ENCODE assay signal across 9 cellular contexts in the genomic region with DNA sequence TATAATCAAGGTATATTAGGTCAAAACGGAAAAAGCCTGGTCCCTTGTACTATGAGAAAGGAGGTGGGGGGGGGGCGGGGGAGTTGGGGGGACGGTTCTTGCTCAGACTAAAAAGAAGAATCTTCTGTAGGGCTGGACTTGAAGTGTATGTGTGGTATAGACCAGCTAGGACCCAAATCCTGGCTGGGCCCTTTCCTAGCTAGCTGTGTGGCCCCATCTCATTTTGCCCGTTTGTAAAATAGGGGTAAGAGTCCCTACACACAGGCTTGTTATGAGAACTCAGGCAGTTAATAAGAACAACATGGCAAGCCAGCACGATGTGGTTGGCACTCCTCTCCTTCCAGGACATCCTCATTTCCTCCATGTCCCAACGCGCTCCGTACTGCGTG. TPM values are rescaled to one million over a fixed set of nuclear protein-coding genes. Genes with fewer than 3 reads are reported as not detected.
DNase-seq lines count a peak whose midpoint lies in the region; ATAC-seq and TF ChIP-seq lines count a peak whose summit lies in the region.
"Had no signal": no experiment of that assay in that cellular context is flagged by ENCODE, and none has a peak within 500 bp of the region (broad histone marks: within the 10 kb centered on the region; RNA-seq: fewer than 3 reads in every experiment).

No MANE protein-coding gene starts in this region.

- TF ChIP-seq CTCF in Caco-2 (IDR thresholded peaks at IDR 0.05; ENCODE audit: insufficient read depth in 1 of 2, low read depth in 1 of 2, low read length in 1 of 2, severe bottlenecking in 1 of 2, unreplicated experiment in 1 of 2): no peak
- no peak for TF ChIP-seq CTCF in PC-3 (conservative IDR thresholded peaks at IDR 0.05; ENCODE audit: low read depth, low read length)
- no peak for TF ChIP-seq CTCF in epithelial cell of proximal tubule (conservative IDR thresholded peaks at IDR 0.05; ENCODE audit: low read depth, low read length)
- no peak for TF ChIP-seq CTCF in osteoblast (IDR thresholded peaks at IDR 0.05; ENCODE audit: extremely low read depth, low read depth, low read length)

- no peak for DNase-seq in Caco-2
- DNase-seq in PC-3: no peak
- no peak for DNase-seq in epithelial cell of proximal tubule (ENCODE audit: low read depth)
- DNase-seq in osteoblast (ENCODE audit: insufficient read length, low spot score, missing footprints): no peak
- no peak for DNase-seq in RKO (ENCODE audit: low spot score)
- DNase-seq in NAMALWA (ENCODE audit: low spot score): no peak
- no peak for DNase-seq in NCI-H2196 (lab: John Stamatoyannopoulos, UW; ENCODE audit: unreplicated experiment)
- DNase-seq in stimulated activated CD4-positive, alpha-beta T cell treated with anti-CD3 and anti-CD28 coated beads, Interleukin-12 subunit alpha, Interleukin-12 subunit beta, amount 100 ng/mL, for 4 hours: no peak
- DNase-seq: natural killer cell had no signal

- peaks cover 4% of the 10 kb centered on the region; the same call in 1 of the 2 replicates for H3K4me1 ChIP-seq in Caco-2
- peaks cover 25% of the 10 kb centered on the region for H3K4me1 ChIP-seq in PC-3 (ENCODE audit: insufficient read depth, low read length)
- peaks cover 57% of the 10 kb centered on the region for H3K4me1 ChIP-seq in osteoblast (ENCODE audit: insufficient read depth, low read length)

- H3K36me3 ChIP-seq in Caco-2 (ENCODE audit: control insufficient read depth, insufficient read depth, low read length) (no peaks in the 10 kb centered on the region), PC-3 (ENCODE audit: low read depth, low read length) (no peaks in the 10 kb centered on the region), osteoblast (ENCODE audit: insufficient read depth, low read length) (peaks cover 17% of the 10 kb centered on the region)

- H3K36me3 Mint-ChIP-seq in Caco-2 (ENCODE audit: insufficient read depth, unreplicated experiment): no peaks in the 10 kb centered on the region
- H3K36me3 Mint-ChIP-seq: natural killer cell had no signal

- peaks cover 55% of the 10 kb centered on the region for H3K79me2 ChIP-seq in PC-3 (ENCODE audit: low read length)
- peaks cover 61% of the 10 kb centered on the region for H3K79me2 ChIP-seq in osteoblast (ENCODE audit: insufficient read depth, low read length)

- H3K27ac ChIP-seq in PC-3 (ENCODE audit: low read length) (no peak overlapping the region), osteoblast (ENCODE audit: low read depth, low read length) (peak overlapping the region; percentile 92)

- peaks cover 18% of the 10 kb centered on the region for H3K27me3 Mint-ChIP-seq in Caco-2 (ENCODE audit: insufficient read depth, unreplicated experiment)

- H3K4me1 Mint-ChIP-seq in Caco-2 (ENCODE audit: low read depth, unreplicated experiment): peaks cover 16% of the 10 kb centered on the region

- H3K27me3 ChIP-seq in Caco-2 (replicated peaks; ENCODE audit: control insufficient read depth, insufficient read depth, low read length): peaks cover 2% of the 10 kb centered on the region
- no peaks in the 10 kb centered on the region for H3K27me3 ChIP-seq in PC-3 (ENCODE audit: low read length)
- no peaks in the 10 kb centered on the region for H3K27me3 ChIP-seq in osteoblast (ENCODE audit: insufficient read depth, low read length)

- H3K9me3 ChIP-seq in Caco-2: no peaks in the 10 kb centered on the region
- no peaks in the 10 kb centered on the region for H3K9me3 ChIP-seq in PC-3 (ENCODE audit: low read length)
- no peaks in the 10 kb centered on the region for H3K9me3 ChIP-seq in osteoblast (ENCODE audit: low read depth, low read length)

- peak overlapping the region; percentile 96 for H3K4me2 ChIP-seq in PC-3 (ENCODE audit: low read length)
- H3K4me2 ChIP-seq in osteoblast (ENCODE audit: insufficient read depth, low read length): peak overlapping the region; percentile 98

- H4K20me1 ChIP-seq in PC-3 (ENCODE audit: low read length) (no peaks in the 10 kb centered on the region), osteoblast (ENCODE audit: insufficient read depth, low read length) (peaks cover 45% of the 10 kb centered on the region)

- ATAC-seq in PC-3: peak; percentile 12
- ATAC-seq: natural killer cell had no signal

- H3K4me3 Mint-ChIP-seq in Caco-2 (ENCODE audit: unreplicated experiment): peak overlapping the region; percentile 80
- H3K4me3 Mint-ChIP-seq: natural killer cell had no signal

- H3K4me3 ChIP-seq in Caco-2 (ENCODE audit: low read depth, low read length): peak overlapping the region; percentile 45
- peak overlapping the region; percentile 86 for H3K4me3 ChIP-seq in PC-3 (ENCODE audit: low read length)
- peak overlapping the region; percentile 76 for H3K4me3 ChIP-seq in epithelial cell of proximal tubule (ENCODE audit: low read depth, low read length)
- peak overlapping the region; percentile 91 for H3K4me3 ChIP-seq in osteoblast (ENCODE audit: insufficient read depth, low read length)

- no peaks in the 10 kb centered on the region for H3K9me2 ChIP-seq in PC-3 (replicated peaks; ENCODE audit: low read length)

- H3K27ac Mint-ChIP-seq in Caco-2 (ENCODE audit: unreplicated experiment): no peak overlapping the region
- H3K27ac Mint-ChIP-seq: natural killer cell had no signal

- intact Hi-C loops in Caco-2 (cut with micrococcal nuclease; ENCODE audit: unreplicated experiment) (loop anchor here (5.0 kb wide), 1 partner anchor 97 kb away; no protein-coding TSS in a partner anchor), PC-3 (cut with micrococcal nuclease) (loop anchor here (2.0 kb wide), 2 partner anchors 37 to 97 kb away; no protein-coding TSS in a partner anchor)

- BruUV-seq in Caco-2 (replicated peaks; lab: Mats Ljungman, UMichigan) (no TSS peak), PC-3 (replicated peaks; lab: Mats Ljungman, UMichigan) (no TSS peak)

- CTCF ChIA-PET in Caco-2 (lab: Charles Lee): no interaction called here
- CTCF ChIA-PET in PC-3 (lab: Charles Lee): interaction anchor here (1.7 to 1.9 kb wide), 2 partner anchors 68 to 93 kb away, joined by 4 to 9 read pairs; no protein-coding TSS in a partner anchor

- peak overlapping the region; percentile 90 for H2AFZ ChIP-seq in PC-3 (ENCODE audit: low read length)
- H2AFZ ChIP-seq in osteoblast (ENCODE audit: low read length): peak overlapping the region; percentile 63

- POLR2A ChIA-PET in Caco-2 (lab: Charles Lee): no interaction called here
- POLR2A ChIA-PET in PC-3 (lab: Charles Lee; ENCODE audit: unreplicated experiment): interaction anchor here (0.6 to 1.6 kb wide), 2 partner anchors 33 to 46 kb away, joined by 3 to 6 read pairs; no protein-coding TSS in a partner anchor

- H3K9me3 Mint-ChIP-seq in Caco-2 (ENCODE audit: unreplicated experiment): no peaks in the 10 kb centered on the region
- H3K9me3 Mint-ChIP-seq: natural killer cell had no signal

- H3K9ac ChIP-seq in PC-3 (ENCODE audit: low read length): peak overlapping the region; percentile 79

- no peaks in the 10 kb centered on the region for H3F3A ChIP-seq in PC-3 (ENCODE audit: low read length, unreplicated experiment)

RNA-seq across cellular contexts. Expression of a gene that starts 1.1 kb away (rescaled TPM):
- total RNA-seq in Caco-2 (2022): 0.25 and 0.53 TPM in 2 replicates
- 48.9 and 70.8 TPM in 2 replicates for total RNA-seq in PC-3 (2014; rRNA removed)
- total RNA-seq in epithelial cell of proximal tubule: 53.7 and 67.0 TPM in 2 replicates
- 70.9 and 74.8 TPM in 2 replicates for total RNA-seq in osteoblast
- total RNA-seq: natural killer cell had no signal

Comparison
In these comparisons a context has a peak if more than half of its experiments do, and no peak if none do; other contexts are left out.
1. RNA of a gene that starts 1.1 kb away (total RNA-seq): 70.9 to 74.8 TPM in osteoblast, 53.7 to 67.0 TPM in epithelial cell of proximal tubule and 48.9 to 70.8 TPM in PC-3; 0.25 to 0.53 TPM in Caco-2; every median in the first group is over 10 times any median in the second.
2. Peak in every context shown above with its lines, with median percentiles within 50 percentile points of each other: H3K4me3 ChIP-seq.